19 cellular contexts compared by ENCODE assay signal in the genomic region with DNA sequence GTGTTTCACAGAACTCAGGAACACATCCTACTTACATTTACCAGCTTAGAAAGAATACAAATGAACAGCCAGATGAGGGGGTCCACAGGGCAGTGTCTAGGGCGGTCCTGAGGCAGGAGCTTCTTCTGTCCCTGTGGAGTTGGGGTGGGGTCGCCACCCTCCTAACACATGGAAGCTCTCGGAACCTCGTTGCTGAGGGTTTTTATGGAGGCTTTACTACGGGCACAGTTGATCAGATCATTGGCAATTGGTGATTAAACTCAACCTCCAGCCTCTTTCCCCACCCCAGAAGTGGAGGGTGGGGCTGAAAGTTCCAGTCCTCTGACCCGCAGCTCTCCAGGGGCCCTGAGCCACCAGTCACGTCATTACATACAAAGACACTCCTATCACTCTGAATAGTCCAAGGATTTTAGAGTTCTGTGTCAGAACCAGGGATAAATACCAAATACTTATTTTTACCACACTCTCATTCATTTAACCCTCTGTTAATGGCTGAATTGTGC.
A peak's percentile ranks its signal among the peaks of the same experiment; 100 is the strongest.
DNase-seq lines count a peak whose midpoint lies in the region; ATAC-seq and TF ChIP-seq lines count a peak whose summit lies in the region.
"Had no signal": no experiment of that assay in that cellular context is flagged by ENCODE, and none has a peak within 500 bp of the region (broad histone marks: within the 10 kb centered on the region; RNA-seq: fewer than 3 reads in every experiment).

No MANE protein-coding gene starts in this region.

- H3K4me1 ChIP-seq in smooth muscle cell (ENCODE audit: low read depth) (peaks cover 13% of the 10 kb centered on the region), foreskin keratinocyte (no peaks in the 10 kb centered on the region)

- no peaks in the 10 kb centered on the region for H3K79me2 ChIP-seq in smooth muscle cell (ENCODE audit: low read depth)

- H3F3A ChIP-seq in smooth muscle cell (ENCODE audit: low read depth): peaks cover 16% of the 10 kb centered on the region

- POLR2A ChIA-PET in activated CD4-positive, alpha-beta memory T cell treated with anti-CD3 and anti-CD28 coated beads, Interleukin-2, amount 10 ng/mL, durations not matched to agents 7 days and 5 days (lab: Charles Lee): no interaction called here
- POLR2A ChIA-PET in activated CD4-positive, alpha-beta memory T cell treated with anti-CD3 and anti-CD28 coated beads for 36 hours (lab: Charles Lee): no interaction called here
- POLR2A ChIA-PET in activated CD4-positive, alpha-beta T cell treated with anti-CD3 and anti-CD28 coated beads for 36 hours (lab: Charles Lee): no interaction called here

- DNase-seq in activated CD4-positive, alpha-beta memory T cell treated with anti-CD3 and anti-CD28 coated beads, Interleukin-2, amount 10 ng/mL, durations not matched to agents 7 days and 5 days: peak; percentile 9
- no peak for DNase-seq in activated CD4-positive, alpha-beta memory T cell treated with anti-CD3 and anti-CD28 coated beads for 36 hours
- DNase-seq in chondrocyte (ENCODE audit: low spot score): no peak
- no peak for DNase-seq in mesothelial cell of epicardium (ENCODE audit: low spot score in 2 of 2, unreplicated experiment in 2 of 2)
- no peak for DNase-seq in smooth muscle cell (lab: John Stamatoyannopoulos, UW; ENCODE audit: unreplicated experiment)
- DNase-seq in foreskin keratinocyte: no peak
- DNase-seq in activated CD4-positive, alpha-beta T cell treated with anti-CD3 and anti-CD28 coated beads for 36 hours: no peak
- DNase-seq: BE2C, GF-D8, GOT3, KBM-7, NCI-H1048, NCI-H1436 treated with DMSO at 0.1 percent for 48 hours, NCI-H2081, NCI-H510A treated with DMSO at 0.1 percent for 48 hours, NCI-H82, PC-3 had no signal

- peak overlapping the region; percentile 53 for H3K4me2 ChIP-seq in smooth muscle cell

- H3K27me3 Mint-ChIP-seq in activated CD4-positive, alpha-beta memory T cell treated with anti-CD3 and anti-CD28 coated beads, Interleukin-2, amount 10 ng/mL, durations not matched to agents 7 days and 5 days: no peaks in the 10 kb centered on the region
- H3K27me3 Mint-ChIP-seq in activated CD4-positive, alpha-beta memory T cell treated with anti-CD3 and anti-CD28 coated beads for 36 hours: peaks cover 3% of the 10 kb centered on the region
- H3K27me3 Mint-ChIP-seq in chondrocyte (ENCODE audit: low read depth) (peaks cover 5% of the 10 kb centered on the region), mesothelial cell of epicardium (ENCODE audit: low read depth) (no peaks in the 10 kb centered on the region)
- H3K27me3 Mint-ChIP-seq in activated CD4-positive, alpha-beta T cell treated with anti-CD3 and anti-CD28 coated beads for 36 hours: peaks cover 3% of the 10 kb centered on the region

- no peaks in the 10 kb centered on the region for H3K36me3 ChIP-seq in smooth muscle cell (ENCODE audit: low read depth)
- H3K36me3 ChIP-seq: BE2C had no signal

- no peaks in the 10 kb centered on the region for H3K36me3 Mint-ChIP-seq in activated CD4-positive, alpha-beta memory T cell treated with anti-CD3 and anti-CD28 coated beads, Interleukin-2, amount 10 ng/mL, durations not matched to agents 7 days and 5 days (ENCODE audit: low read depth)
- no peaks in the 10 kb centered on the region for H3K36me3 Mint-ChIP-seq in activated CD4-positive, alpha-beta memory T cell treated with anti-CD3 and anti-CD28 coated beads for 36 hours
- peaks cover 3% of the 10 kb centered on the region for H3K36me3 Mint-ChIP-seq in chondrocyte (ENCODE audit: low read depth)
- H3K36me3 Mint-ChIP-seq in mesothelial cell of epicardium: no peaks in the 10 kb centered on the region
- H3K36me3 Mint-ChIP-seq in activated CD4-positive, alpha-beta T cell treated with anti-CD3 and anti-CD28 coated beads for 36 hours (ENCODE audit: low read depth): no peaks in the 10 kb centered on the region

- H3K27me3 ChIP-seq in smooth muscle cell (ENCODE audit: low read depth) (no peaks in the 10 kb centered on the region), foreskin keratinocyte (no peaks in the 10 kb centered on the region)
- H3K27me3 ChIP-seq: BE2C had no signal

- no peak overlapping the region for H3K27ac Mint-ChIP-seq in activated CD4-positive, alpha-beta memory T cell treated with anti-CD3 and anti-CD28 coated beads, Interleukin-2, amount 10 ng/mL, durations not matched to agents 7 days and 5 days
- no peak overlapping the region for H3K27ac Mint-ChIP-seq in activated CD4-positive, alpha-beta memory T cell treated with anti-CD3 and anti-CD28 coated beads for 36 hours
- H3K27ac Mint-ChIP-seq in chondrocyte (ENCODE audit: unreplicated experiment): peak overlapping the region; percentile 38
- H3K27ac Mint-ChIP-seq in mesothelial cell of epicardium: peak overlapping the region; percentile 6
- no peak overlapping the region for H3K27ac Mint-ChIP-seq in activated CD4-positive, alpha-beta T cell treated with anti-CD3 and anti-CD28 coated beads for 36 hours

- ATAC-seq in foreskin keratinocyte (no peak), HG02610 (IDR thresholded peaks at IDR 0.05; ENCODE audit: unreplicated experiment) (no peak)
- no peak for ATAC-seq in activated CD4-positive, alpha-beta T cell treated with anti-CD3 and anti-CD28 coated beads for 36 hours
- ATAC-seq: PC-3 had no signal

- H3K9me3 ChIP-seq in smooth muscle cell (replicated peaks; ENCODE audit: low read depth): no peaks in the 10 kb centered on the region
- H3K9me3 ChIP-seq: BE2C had no signal

- WGBS in smooth muscle cell (ENCODE audit: low lambda C conversion rate): 68% methylated on average over 7 of the region's 7 CpGs

- no peaks in the 10 kb centered on the region for H3K9me3 Mint-ChIP-seq in activated CD4-positive, alpha-beta memory T cell treated with anti-CD3 and anti-CD28 coated beads, Interleukin-2, amount 10 ng/mL, durations not matched to agents 7 days and 5 days
- H3K9me3 Mint-ChIP-seq in activated CD4-positive, alpha-beta memory T cell treated with anti-CD3 and anti-CD28 coated beads for 36 hours: no peaks in the 10 kb centered on the region
- H3K9me3 Mint-ChIP-seq in chondrocyte (ENCODE audit: low read depth) (peaks cover 6% of the 10 kb centered on the region), mesothelial cell of epicardium (no peaks in the 10 kb centered on the region)
- H3K9me3 Mint-ChIP-seq in activated CD4-positive, alpha-beta T cell treated with anti-CD3 and anti-CD28 coated beads for 36 hours (ENCODE audit: low read depth): no peaks in the 10 kb centered on the region

- CTCF ChIA-PET in activated CD4-positive, alpha-beta memory T cell treated with anti-CD3 and anti-CD28 coated beads, Interleukin-2, amount 10 ng/mL, durations not matched to agents 7 days and 5 days (lab: Charles Lee): no interaction called here
- CTCF ChIA-PET in activated CD4-positive, alpha-beta memory T cell treated with anti-CD3 and anti-CD28 coated beads for 36 hours (lab: Charles Lee): no interaction called here
- CTCF ChIA-PET in activated CD4-positive, alpha-beta T cell treated with anti-CD3 and anti-CD28 coated beads for 36 hours (lab: Charles Lee): no interaction called here

- peak overlapping the region; percentile 92 for H3K27ac ChIP-seq in smooth muscle cell (ENCODE audit: low read depth)
- H3K27ac ChIP-seq in foreskin keratinocyte: no peak overlapping the region
- H3K27ac ChIP-seq: 22Rv1 had no signal

- peak overlapping the region; percentile 46 for H3K9ac ChIP-seq in smooth muscle cell (ENCODE audit: low read depth)

- H3K4me3 ChIP-seq in smooth muscle cell: no peak overlapping the region

- H2AFZ ChIP-seq in smooth muscle cell (ENCODE audit: low read depth): peak overlapping the region; percentile 16

- H4K20me1 ChIP-seq in smooth muscle cell (ENCODE audit: low read depth): no peaks in the 10 kb centered on the region

- no peaks in the 10 kb centered on the region for H3K4me1 Mint-ChIP-seq in activated CD4-positive, alpha-beta memory T cell treated with anti-CD3 and anti-CD28 coated beads, Interleukin-2, amount 10 ng/mL, durations not matched to agents 7 days and 5 days
- H3K4me1 Mint-ChIP-seq in activated CD4-positive, alpha-beta memory T cell treated with anti-CD3 and anti-CD28 coated beads for 36 hours (ENCODE audit: low read depth): no peaks in the 10 kb centered on the region
- peaks cover 8% of the 10 kb centered on the region for H3K4me1 Mint-ChIP-seq in chondrocyte (ENCODE audit: low read depth)
- peaks cover 26% of the 10 kb centered on the region for H3K4me1 Mint-ChIP-seq in mesothelial cell of epicardium
- H3K4me1 Mint-ChIP-seq in activated CD4-positive, alpha-beta T cell treated with anti-CD3 and anti-CD28 coated beads for 36 hours: no peaks in the 10 kb centered on the region

- no peak overlapping the region for H3K4me3 Mint-ChIP-seq in activated CD4-positive, alpha-beta memory T cell treated with anti-CD3 and anti-CD28 coated beads, Interleukin-2, amount 10 ng/mL, durations not matched to agents 7 days and 5 days
- H3K4me3 Mint-ChIP-seq in activated CD4-positive, alpha-beta memory T cell treated with anti-CD3 and anti-CD28 coated beads for 36 hours: no peak overlapping the region
- no peak overlapping the region for H3K4me3 Mint-ChIP-seq in chondrocyte (ENCODE audit: unreplicated experiment)
- H3K4me3 Mint-ChIP-seq in mesothelial cell of epicardium: no peak overlapping the region
- no peak overlapping the region for H3K4me3 Mint-ChIP-seq in activated CD4-positive, alpha-beta T cell treated with anti-CD3 and anti-CD28 coated beads for 36 hours

- intact Hi-C loops in activated CD4-positive, alpha-beta memory T cell treated with anti-CD3 and anti-CD28 coated beads for 36 hours (cut with micrococcal nuclease): no loop called here
- intact Hi-C loops in activated CD4-positive, alpha-beta T cell treated with anti-CD3 and anti-CD28 coated beads for 36 hours (cut with DNase I, micrococcal nuclease): no loop called here

- TF ChIP-seq CTCF in chondrocyte (IDR thresholded peaks at IDR 0.05) (no peak), mesothelial cell of epicardium (IDR thresholded peaks at IDR 0.05; ENCODE audit: unreplicated experiment) (no peak), smooth muscle cell (IDR thresholded peaks at IDR 0.05; ENCODE audit: borderline replicate concordance, insufficient read depth, poor library complexity, severe bottlenecking) (no peak), foreskin keratinocyte (conservative IDR thresholded peaks at IDR 0.05) (no peak)

Comparison
In these comparisons a context has a peak if more than half of its experiments do, and no peak if none do; other contexts are left out.
1. H3K27ac Mint-ChIP-seq: peak in chondrocyte (single experiment) and mesothelial cell of epicardium (single experiment); none in activated CD4-positive, alpha-beta memory T cell treated with anti-CD3 and anti-CD28 coated beads, Interleukin-2, amount 10 ng/mL, durations not matched to agents 7 days and 5 days (single experiment), activated CD4-positive, alpha-beta memory T cell treated with anti-CD3 and anti-CD28 coated beads for 36 hours (single experiment) and activated CD4-positive, alpha-beta T cell treated with anti-CD3 and anti-CD28 coated beads for 36 hours (single experiment).